Comparison of ENCODE assay signal across 8 cellular contexts in genomic region chr11:123194308-123195181, GRCh38. TPM values are rescaled to one million over a fixed set of nuclear protein-coding genes. Genes with fewer than 3 reads are reported as not detected.
DNase-seq lines count a peak whose midpoint lies in the region; ATAC-seq and TF ChIP-seq lines count a peak whose summit lies in the region.

No MANE protein-coding gene starts in this region.

- H3K27ac ChIP-seq in HUES6 (ENCODE audit: low read depth, low read length) (peak overlapping the region; percentile 37; the same call in 1 of the 2 replicates), mesenchymal stem cell (ENCODE audit: low read length, poor library complexity, severe bottlenecking) (peak overlapping the region; percentile 2), vagina (peak overlapping the region; percentile 90)

- peaks cover 7% of the 10 kb centered on the region for H3K27me3 Mint-ChIP-seq in chondrocyte (ENCODE audit: low read depth)

- peak overlapping the region; percentile 79 to 84 for H3K4ac ChIP-seq in mesenchymal stem cell (ENCODE audit: low read depth in 1 of 2, low read length in 2 of 2)

- TF ChIP-seq POLR2A in vagina (IDR thresholded peaks at IDR 0.05): no peak

- peaks cover 13% of the 10 kb centered on the region for H3K79me1 ChIP-seq in mesenchymal stem cell (replicated peaks; ENCODE audit: low read length, poor library complexity, severe bottlenecking)

- H3K18ac ChIP-seq in mesenchymal stem cell (ENCODE audit: low read depth in 1 of 2, low read length in 2 of 2): peak overlapping the region; percentile 58 to 81

- H3K9me3 Mint-ChIP-seq in chondrocyte (ENCODE audit: low read depth): no peaks in the 10 kb centered on the region

- H2BK12ac ChIP-seq in mesenchymal stem cell (ENCODE audit: low read length in 2 of 2): peak overlapping the region; percentile 21 to 27

- H4K8ac ChIP-seq in mesenchymal stem cell (ENCODE audit: low read length): peak overlapping the region; percentile 1

- H3K27me3 ChIP-seq in HUES6 (ENCODE audit: control insufficient read depth, insufficient read depth, low read length) (peaks cover 7% of the 10 kb centered on the region), mesenchymal stem cell (ENCODE audit: control insufficient read depth in 1 of 2, insufficient read depth in 1 of 2, low read length in 2 of 2) (no peaks in the 10 kb centered on the region), vagina (no peaks in the 10 kb centered on the region)

- peak overlapping the region; percentile 4 for H2BK5ac ChIP-seq in mesenchymal stem cell (ENCODE audit: low read depth, low read length, poor library complexity, severe bottlenecking)

- 1% methylated on average over 52 of the region's 53 CpGs for WGBS in mesenchymal stem cell

- H3K9me3 ChIP-seq in HUES6 (ENCODE audit: control insufficient read depth, insufficient read depth, low read depth, low read length) (no peaks in the 10 kb centered on the region), mesenchymal stem cell (ENCODE audit: control insufficient read depth, low read length) (no peaks in the 10 kb centered on the region), vagina (no peaks in the 10 kb centered on the region)

- TF ChIP-seq CTCF in chondrocyte (IDR thresholded peaks at IDR 0.05) (no peak), vagina (IDR thresholded peaks at IDR 0.05) (no peak)

- H3K23ac ChIP-seq in mesenchymal stem cell (ENCODE audit: low read length in 2 of 2): peak overlapping the region in 1 of 2 experiments; percentile 67

- H3K4me3 ChIP-seq in HUES6 (ENCODE audit: low read depth, low read length): peak overlapping the region; percentile 72
- H3K4me3 ChIP-seq in mesenchymal stem cell (ENCODE audit: insufficient read depth in 1 of 2, low read depth in 1 of 2, low read length in 2 of 2): peak overlapping the region; percentile 62 to 97
- peak overlapping the region; percentile 50 to 55 for H3K4me3 ChIP-seq in vagina

- peak overlapping the region; percentile 90 for H2BK15ac ChIP-seq in mesenchymal stem cell (ENCODE audit: low read depth, poor library complexity, severe bottlenecking)

- H3K36me3 ChIP-seq in HUES6 (ENCODE audit: control insufficient read depth, insufficient read depth, low read length) (no peaks in the 10 kb centered on the region), mesenchymal stem cell (ENCODE audit: control insufficient read depth in 1 of 2, insufficient read depth in 2 of 2, low read depth in 1 of 2, low read length in 2 of 2) (peaks cover 0 to 27% of the 10 kb centered on the region in 2 experiments), vagina (no peaks in the 10 kb centered on the region)

- peak overlapping the region; percentile 46 for H3K27ac Mint-ChIP-seq in chondrocyte (ENCODE audit: unreplicated experiment)

- peaks cover 26% of the 10 kb centered on the region for H3K4me1 Mint-ChIP-seq in chondrocyte (ENCODE audit: low read depth)

- H3K14ac ChIP-seq in mesenchymal stem cell (ENCODE audit: low read length in 2 of 2): peak overlapping the region in 1 of 2 experiments; percentile 83

- no peaks in the 10 kb centered on the region for H3K36me3 Mint-ChIP-seq in chondrocyte (ENCODE audit: low read depth)

- DNase-seq in AG08395 (ENCODE audit: low spot score): peak; percentile 33
- no peak for DNase-seq in chondrocyte (ENCODE audit: low spot score)
- DNase-seq in mesenchymal stem cell: peak; percentile 47
- DNase-seq in vagina (ENCODE audit: extremely low spot score in 2 of 2): no peak

- ATAC-seq in GM21390 (IDR thresholded peaks at IDR 0.05; ENCODE audit: unreplicated experiment): no peak
- no peak for ATAC-seq in HG03354 (IDR thresholded peaks at IDR 0.05; ENCODE audit: poor library complexity, severe bottlenecking, unreplicated experiment)
- ATAC-seq in GM18873 (IDR thresholded peaks at IDR 0.05; ENCODE audit: low FRiP score, unreplicated experiment): no peak

- H3K4me1 ChIP-seq in HUES6 (ENCODE audit: control insufficient read depth, insufficient read depth, low read length): peaks cover 53% of the 10 kb centered on the region
- H3K4me1 ChIP-seq in mesenchymal stem cell (ENCODE audit: control insufficient read depth, insufficient read depth, low read depth, low read length): peaks cover 22% of the 10 kb centered on the region
- H3K4me1 ChIP-seq in vagina: peaks cover 7% of the 10 kb centered on the region

- peak overlapping the region; percentile 79 for H3K9ac ChIP-seq in HUES6 (ENCODE audit: low read length)
- H3K9ac ChIP-seq in mesenchymal stem cell (ENCODE audit: low read length): peak overlapping the region; percentile 99

- H2AK5ac ChIP-seq in mesenchymal stem cell (ENCODE audit: low read length, severe bottlenecking): no peak overlapping the region

- H3K4me2 ChIP-seq in mesenchymal stem cell (ENCODE audit: low read length, poor library complexity, severe bottlenecking): peak overlapping the region; percentile 94

- peak overlapping the region; percentile 84 for H4K91ac ChIP-seq in mesenchymal stem cell (ENCODE audit: low read length)

- H2BK120ac ChIP-seq in mesenchymal stem cell (ENCODE audit: low read depth, low read length): peak overlapping the region; percentile 89

- intact Hi-C loops in vagina (cut with DNase I): no loop called here

- peak overlapping the region; percentile 58 for H2AFZ ChIP-seq in mesenchymal stem cell (ENCODE audit: low read depth, low read length)

- H3K4me3 Mint-ChIP-seq in chondrocyte (ENCODE audit: unreplicated experiment): peak overlapping the region; percentile 76

RNA-seq across cellular contexts. Expression of gene CLMP, which starts 0.5 kb away (rescaled TPM):
- 4.8 to 21.4 TPM (median 6.6 TPM) in 3 replicates for total RNA-seq in chondrocyte
- 46.5 TPM for polyA plus RNA-seq in mesenchymal stem cell (2013, experiment 1 of 2)
- polyA plus RNA-seq in mesenchymal stem cell (2013, experiment 2 of 2): 48.1 TPM
- total RNA-seq in vagina: 99.4 TPM

Comparison
In these comparisons a context has a peak if more than half of its experiments do, and no peak if none do; other contexts are left out.
1. DNase-seq: peak in AG08395 (single experiment) and mesenchymal stem cell (single experiment); none in chondrocyte (single experiment) and vagina (0 of 2).
2. H3K27ac ChIP-seq: peak in every context shown above with its lines; median percentile 90 in vagina; 37 in HUES6; 2 in mesenchymal stem cell.
3. Peak in every context shown above with its lines, with median percentiles within 50 percentile points of each other: H3K4me3 ChIP-seq.